In genomic region chr17:72423718-72424117, GRCh38 we compare ENCODE assay signal across 24 cellular contexts.
A peak's percentile ranks its signal among the peaks of the same experiment; 100 is the strongest.
DNase-seq lines count a peak whose midpoint lies in the region; ATAC-seq, FAIRE-seq and TF ChIP-seq lines count a peak whose summit lies in the region.
"Had no signal": no experiment of that assay in that cellular context is flagged by ENCODE, and none has a peak within 500 bp of the region (broad histone marks: within the 10 kb centered on the region; RNA-seq: fewer than 3 reads in every experiment).

No MANE protein-coding gene starts in this region.

- H3K4me3 Mint-ChIP-seq in astrocyte (ENCODE audit: unreplicated experiment), result no peak overlapping the region
- H3K4me3 Mint-ChIP-seq: activated CD8-positive, alpha-beta T cell treated with anti-CD3 and anti-CD28 coated beads for 36 hours had no signal

- H4K20me1 ChIP-seq in HepG2 (ENCODE audit: insufficient read depth, low read length) (no peaks in the 10 kb centered on the region), astrocyte (ENCODE audit: insufficient read depth, low read length) (peaks cover under 1% of the 10 kb centered on the region)
- H4K20me1 ChIP-seq: BLaER1 had no signal

- peaks cover 2% of the 10 kb centered on the region; the same call in 1 of the 2 replicates for H3K9me3 ChIP-seq in HepG2 (ENCODE audit: low read length)
- H3K9me3 ChIP-seq in right lobe of liver, result no peaks in the 10 kb centered on the region
- no peaks in the 10 kb centered on the region for H3K9me3 ChIP-seq in astrocyte (ENCODE audit: insufficient read depth, low read depth, low read length)
- H3K9me3 ChIP-seq in kidney (ENCODE audit: control insufficient read depth in 1 of 2, low read length in 2 of 2), result no peaks in the 10 kb centered on the region
- no peaks in the 10 kb centered on the region; the same call in 1 of the 2 replicates for H3K9me3 ChIP-seq in HAP-1

- TF ChIP-seq CTCF in HepG2 (CRISPR knock-in tag; IDR thresholded peaks at IDR 0.05) (no peak), right lobe of liver (IDR thresholded peaks at IDR 0.05) (no peak), astrocyte (IDR thresholded peaks at IDR 0.05; ENCODE audit: insufficient read depth, low read depth, low read length) (no peak), kidney (IDR thresholded peaks at IDR 0.05; ENCODE audit: borderline replicate concordance, extremely low read depth, insufficient read depth) (no peak)

- in situ Hi-C loops in HepG2 (cut with HindIII; ENCODE audit: extremely low pct_ligation_motif_present, low pct_unique_long_range_greater_than_20kb) (no loop called here), HAP-1 (cut with MboI; ENCODE audit: low sequenced_read_pairs) (no loop called here)

- H3K36me3 ChIP-seq in HepG2 (replicated peaks in 1 of 2; ENCODE audit: control insufficient read depth in 1 of 2, insufficient read depth in 2 of 2, low read length in 2 of 2), result peaks cover 18 to 34% of the 10 kb centered on the region in 2 experiments; a peak in 4 of 5 replicates
- H3K36me3 ChIP-seq in right lobe of liver, result no peaks in the 10 kb centered on the region
- H3K36me3 ChIP-seq in astrocyte (ENCODE audit: insufficient read depth, low read length), result peaks cover 4% of the 10 kb centered on the region
- H3K36me3 ChIP-seq in kidney (ENCODE audit: control insufficient read depth in 1 of 2, insufficient read depth in 2 of 2, low read length in 2 of 2), result no peaks in the 10 kb centered on the region
- no peaks in the 10 kb centered on the region for H3K36me3 ChIP-seq in HAP-1 (replicated peaks)
- H3K36me3 ChIP-seq: BLaER1, spleen had no signal

- peaks cover 7% of the 10 kb centered on the region for H3K36me3 Mint-ChIP-seq in astrocyte (ENCODE audit: low read depth, unreplicated experiment)

- TF ChIP-seq RAD21 in HepG2 (CRISPR knock-in tag; IDR thresholded peaks at IDR 0.05), result no peak

- BruUV-seq in HepG2 (replicated peaks; lab: Mats Ljungman, UMichigan), result no TSS peak

- H3K4me3 ChIP-seq in HepG2 (replicated peaks in 1 of 3; ENCODE audit: insufficient read depth in 1 of 3, low read depth in 2 of 3, low read length in 3 of 3) (no peak overlapping the region), right lobe of liver (no peak overlapping the region), astrocyte (ENCODE audit: insufficient read depth, low read depth, low read length) (peak overlapping the region; percentile 0), kidney (ENCODE audit: low read length in 2 of 2) (no peak overlapping the region), HAP-1 (no peak overlapping the region)
- H3K4me3 ChIP-seq: BLaER1, spleen had no signal

- no peaks in the 10 kb centered on the region for H3K27me3 ChIP-seq in HepG2 (ENCODE audit: control insufficient read depth in 1 of 2, insufficient read depth in 2 of 2, low read length in 2 of 2)
- H3K27me3 ChIP-seq in right lobe of liver, result no peaks in the 10 kb centered on the region
- no peaks in the 10 kb centered on the region for H3K27me3 ChIP-seq in astrocyte (ENCODE audit: insufficient read depth, low read length)
- H3K27me3 ChIP-seq in HAP-1 (ENCODE audit: low read depth), result no peaks in the 10 kb centered on the region
- H3K27me3 ChIP-seq: BLaER1, spleen had no signal

- intact Hi-C loops in HepG2 (cut with micrococcal nuclease; ENCODE audit: unreplicated experiment) (loop anchor here (2.0 to 5.0 kb wide), 2 partner anchors 44 to 95 kb away; no protein-coding TSS in a partner anchor), right lobe of liver (cut with DNase I) (no loop called here), kidney (cut with DNase I) (no loop called here)

- H2AFZ ChIP-seq in HepG2 (ENCODE audit: low read length) (no peak overlapping the region), astrocyte (ENCODE audit: low read depth, low read length) (no peak overlapping the region)

- no peak for TF ChIP-seq EP300 in HepG2 (IDR thresholded peaks at IDR 0.05; ENCODE audit: low read depth in 2 of 2, low read length in 2 of 2)
- no peak for TF ChIP-seq EP300 in HepG2 (CRISPR knock-in tag; IDR thresholded peaks at IDR 0.05; ENCODE audit: borderline replicate concordance)

- FAIRE-seq in HepG2 (lab: Jason Lieb, UNC) (no peak), astrocyte (lab: Jason Lieb, UNC) (no peak), kidney (lab: Jason Lieb, UNC) (no peak)
- FAIRE-seq: A204.1, D721Med, H54, islet of Langerhans had no signal

- TF ChIP-seq POLR2A in HepG2 (IDR thresholded peaks at IDR 0.05; ENCODE audit: insufficient read depth in 1 of 2, low read depth in 2 of 2, low read length in 2 of 2) (no peak), right lobe of liver (IDR thresholded peaks at IDR 0.05) (no peak)

- H3K79me2 ChIP-seq in HepG2 (ENCODE audit: insufficient read depth, low read length) (peaks cover 65% of the 10 kb centered on the region), astrocyte (ENCODE audit: insufficient read depth, low read length) (peaks cover 41% of the 10 kb centered on the region)

- 94% methylated on average over 14 of the region's 14 CpGs for WGBS in HepG2 (ENCODE audit: low lambda C conversion rate)
- WGBS in right lobe of liver (ENCODE audit: insufficient coverage, low coverage, low lambda C conversion rate, missing lambda C conversion rate), result 52% methylated on average over 7 of the region's 14 CpGs

- H3K4me2 ChIP-seq in HepG2 (ENCODE audit: low read depth, low read length), result no peak overlapping the region
- peak overlapping the region; percentile 75 for H3K4me2 ChIP-seq in astrocyte (ENCODE audit: low read length)
- H3K4me2 ChIP-seq: BLaER1 had no signal

- H3K9me3 Mint-ChIP-seq in astrocyte (ENCODE audit: unreplicated experiment), result peaks cover 2% of the 10 kb centered on the region
- H3K9me3 Mint-ChIP-seq: activated CD8-positive, alpha-beta T cell treated with anti-CD3 and anti-CD28 coated beads for 36 hours had no signal

- H3K27ac Mint-ChIP-seq in astrocyte (ENCODE audit: unreplicated experiment), result no peak overlapping the region
- H3K27ac Mint-ChIP-seq: activated CD8-positive, alpha-beta T cell treated with anti-CD3 and anti-CD28 coated beads for 36 hours; IgD-negative memory B cell had no signal

- no peaks in the 10 kb centered on the region for H3K27me3 Mint-ChIP-seq in astrocyte (ENCODE audit: low read depth, unreplicated experiment)

- DNase-seq in HepG2 (ENCODE audit: low spot score), result no peak
- no peak for DNase-seq in right lobe of liver
- no peak for DNase-seq in astrocyte (ENCODE audit: low read depth)
- DNase-seq in kidney, result no peak
- DNase-seq in NK-92 treated with Interleukin-12 subunit alpha and Interleukin-12 subunit beta, amount 100 ng/mL, for 24 hours (lab: John Stamatoyannopoulos, UW), result no peak
- DNase-seq in HAP-1 (ENCODE audit: low spot score in 2 of 2), result no peak
- DNase-seq in hypothalamus (lab: John Stamatoyannopoulos, UW), result no peak
- DNase-seq: anterior cingulate cortex; central memory CD4-positive, alpha-beta T cell; EL; MV-4-11; NCI-H187; NCI-H226; NCI-H774; spleen; stimulated activated CD4-positive, alpha-beta T cell treated with anti-CD3 and anti-CD28 coated beads, Interleukin-4, amount 100 ng/mL, for 24 hours had no signal

- H3K27ac ChIP-seq in HepG2 (ENCODE audit: extremely low read length, insufficient read depth, low read length), result peak overlapping the region; percentile 83
- H3K27ac ChIP-seq in right lobe of liver, result no peak overlapping the region
- H3K27ac ChIP-seq in astrocyte (ENCODE audit: low read depth, low read length), result peak overlapping the region; percentile 94
- H3K27ac ChIP-seq in kidney (ENCODE audit: low read depth in 2 of 2, low read length in 2 of 2), result no peak overlapping the region
- H3K27ac ChIP-seq: BLaER1, spleen had no signal

- POLR2A ChIA-PET in HepG2 (lab: Yijun Ruan, JAX), result interaction anchor here (0.9 to 4.2 kb wide), 14 partner anchors 10 to 742 kb away, joined by 3 to 81 read pairs (median 12); partner anchors contain the start of gene SOX9

- CTCF ChIA-PET in HepG2 (lab: Yijun Ruan, JAX; ENCODE audit: low intra/inter-chr PET ratio, low total read pairs), result no interaction called here

- no peak overlapping the region for H3K9ac ChIP-seq in HepG2 (ENCODE audit: insufficient read depth, low read depth, low read length)
- peak overlapping the region; percentile 76 for H3K9ac ChIP-seq in astrocyte (ENCODE audit: low read length)
- H3K9ac ChIP-seq in kidney (ENCODE audit: low read length in 2 of 2), result no peak overlapping the region
- H3K9ac ChIP-seq: BLaER1 had no signal

- H3K4me1 ChIP-seq in HepG2 (ENCODE audit: insufficient read depth, low read length) (peaks cover 97% of the 10 kb centered on the region), right lobe of liver (no peaks in the 10 kb centered on the region), astrocyte (ENCODE audit: insufficient read depth, low read length) (peaks cover 42% of the 10 kb centered on the region), kidney (ENCODE audit: control insufficient read depth in 1 of 2, insufficient read depth in 1 of 2, low read depth in 1 of 2, low read length in 2 of 2) (peaks cover 2 to 9% of the 10 kb centered on the region in 2 donors), HAP-1 (no peaks in the 10 kb centered on the region)

- peaks cover 58% of the 10 kb centered on the region for H3K4me1 Mint-ChIP-seq in astrocyte (ENCODE audit: low read depth, unreplicated experiment)

- ATAC-seq in HepG2, result no peak
- no peak for ATAC-seq in right lobe of liver
- ATAC-seq in HG03280 (IDR thresholded peaks at IDR 0.05; ENCODE audit: unreplicated experiment), result peak; percentile 16

TF ChIP-seq in HepG2, 621 proteins besides CTCF, POLR2A, EP300 and RAD21:
- TF ChIP-seq ZFP36 (IDR thresholded peaks at IDR 0.05; ENCODE audit: borderline replicate concordance, low read depth, low read length, partially characterized antibody), result no peak
- TF ChIP-seq ZSCAN25 (CRISPR knock-in tag; IDR thresholded peaks at IDR 0.05), result no peak
- TF ChIP-seq MBD4 (IDR thresholded peaks at IDR 0.05; ENCODE audit: borderline replicate concordance, low read length), result no peak
- TF ChIP-seq ZNF17 (CRISPR knock-in tag; IDR thresholded peaks at IDR 0.05), result no peak

Comparison
In these comparisons a context has a peak if more than half of its experiments do, and no peak if none do; other contexts are left out.
1. H3K27ac ChIP-seq: peak in HepG2 (single experiment) and astrocyte (single experiment); none in right lobe of liver (0 of 3) and kidney (0 of 2).